16 cellular contexts compared by ENCODE assay signal in genomic region chr6:163175301-163175700, GRCh38.
"Had no signal": no experiment of that assay in that cellular context is flagged by ENCODE, and none has a peak within 500 bp of the region (broad histone marks: within the 10 kb centered on the region; RNA-seq: fewer than 3 reads in every experiment).

No MANE protein-coding gene starts in this region.

- H3K36me3 ChIP-seq: heart left ventricle, spleen, tibial nerve, upper lobe of right lung, vagina had no signal

- H3K27me3 ChIP-seq: dorsolateral prefrontal cortex, heart left ventricle, testis, tibial nerve, upper lobe of right lung, vagina had no signal

- DNase-seq: dorsolateral prefrontal cortex; effector CD8-positive, alpha-beta T cell; heart left ventricle; hypothalamus; kidney glomerular epithelial cell; mammary epithelial cell; naive thymus-derived CD4-positive, alpha-beta T cell; nephron progenitor cell; spleen; stimulated activated CD4-positive, alpha-beta T cell treated with anti-CD3 and anti-CD28 coated beads, Interleukin-15, amount 100 ng/mL, for 24 hours; stimulated activated CD4-positive, alpha-beta T cell treated with anti-CD3 and anti-CD28 coated beads, Interleukin-1b, Interleukin-23, amount 100 ng/mL, for 48 hours; stimulated activated CD4-positive, alpha-beta T cell treated with anti-CD3 and anti-CD28 coated beads, Interleukin-4, amount 100 ng/mL, for 24 hours; testis; upper lobe of right lung had no signal

- H3K4me1 ChIP-seq: heart left ventricle, spleen, testis, upper lobe of right lung, vagina had no signal

- H3K4me3 ChIP-seq: dorsolateral prefrontal cortex, heart left ventricle, spleen, testis, tibial nerve, upper lobe of right lung, vagina had no signal

- H3K27ac ChIP-seq: heart left ventricle, spleen, testis, upper lobe of right lung, vagina had no signal

- H3K9me3 ChIP-seq: testis, upper lobe of right lung, vagina had no signal
